In the genomic region with DNA sequence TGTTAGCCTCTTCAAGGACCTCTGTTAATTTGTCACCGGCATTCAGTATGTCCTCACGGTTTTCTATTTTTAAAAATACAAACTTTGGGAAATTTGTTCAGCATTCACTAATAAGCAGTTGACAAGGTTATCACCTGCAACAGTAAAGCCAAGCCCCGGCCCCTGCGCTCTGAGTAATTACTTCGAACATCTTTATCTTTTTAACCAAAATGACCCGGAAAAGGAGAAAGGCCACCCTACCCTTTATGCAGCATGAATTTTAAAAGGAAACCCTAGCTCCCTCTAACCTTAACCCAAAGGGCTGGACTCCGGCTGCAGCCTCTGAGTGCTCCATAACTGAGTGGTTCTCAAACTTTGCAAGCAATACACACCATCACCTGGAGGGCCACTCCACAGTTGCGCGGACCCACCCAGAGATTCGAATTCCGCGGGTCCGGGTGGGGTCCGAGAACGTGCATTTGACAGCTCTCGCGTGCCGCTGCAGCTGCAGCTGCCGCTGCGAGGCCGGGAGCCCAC, we compare ENCODE assay signal across 7 cellular contexts. TPM values are rescaled to one million over a fixed set of nuclear protein-coding genes. Genes with fewer than 3 reads are reported as not detected.
DNase-seq lines count a peak whose midpoint lies in the region; ATAC-seq and TF ChIP-seq lines count a peak whose summit lies in the region.

No MANE protein-coding gene starts in this region.

- no peaks in the 10 kb centered on the region for H3K9me3 ChIP-seq in body of pancreas
- no peaks in the 10 kb centered on the region for H3K9me3 ChIP-seq in mononuclear cell (ENCODE audit: low read depth, low read length)

- TF ChIP-seq CTCF in body of pancreas (IDR thresholded peaks at IDR 0.05) = peak in 2 of 7 experiments; percentile 5 to 19

- H3K4me1 ChIP-seq in body of pancreas (peaks cover 38% of the 10 kb centered on the region), mononuclear cell (ENCODE audit: insufficient read depth, low read length) (peaks cover 22% of the 10 kb centered on the region)

- no peak for TF ChIP-seq POLR2A in body of pancreas (IDR thresholded peaks at IDR 0.05)

- ATAC-seq in GM19328 (IDR thresholded peaks at IDR 0.05; ENCODE audit: unreplicated experiment) (peak; percentile 14), HG03520 (IDR thresholded peaks at IDR 0.05; ENCODE audit: unreplicated experiment) (peak; percentile 36), body of pancreas (peak; percentile 9)

- peak overlapping the region; percentile 55 to 90 for H3K4me3 ChIP-seq in body of pancreas
- H3K4me3 ChIP-seq in mononuclear cell (ENCODE audit: low read length) = peak overlapping the region; percentile 87

- DNase-seq in body of pancreas = no peak
- no peak for DNase-seq in NCI-H2196 treated with DMSO at 0.1 percent for 48 hours (lab: John Stamatoyannopoulos, UW; ENCODE audit: unreplicated experiment)
- DNase-seq in retina = no peak
- no peak for DNase-seq in stimulated activated naive CD4-positive, alpha-beta T cell (lab: John Stamatoyannopoulos, UW)

- H3K27ac ChIP-seq in body of pancreas = peak overlapping the region; percentile 86 to 98 (median 96)

- 2 to 5% methylated on average over 7 to 21 of the region's 21 CpGs for WGBS in body of pancreas, 2 donors

- intact Hi-C loops in body of pancreas (cut with DNase I) = no loop called here

- peaks cover 0 to 2% of the 10 kb centered on the region in 2 donors for H3K36me3 ChIP-seq in body of pancreas (replicated peaks in 1 of 2; ENCODE audit: insufficient read depth in 1 of 2, low read depth in 2 of 2)

- H3K27me3 ChIP-seq in body of pancreas (no peaks in the 10 kb centered on the region), mononuclear cell (ENCODE audit: insufficient read depth, low read length) (no peaks in the 10 kb centered on the region)

RNA-seq across cellular contexts. Expression of gene NSMCE4A, which starts 0.9 kb away (rescaled TPM):
- total RNA-seq in body of pancreas (10 to 100 TPM; 68.9 to 70.8 TPM), mononuclear cell (26.4 TPM)

RNA-seq across cellular contexts. Expression of gene TACC2, which starts 14.9 kb away (rescaled TPM):
- total RNA-seq in body of pancreas = 10 to 100 TPM; 29.0 to 38.7 TPM
- total RNA-seq in mononuclear cell = not detected

RNA-seq across cellular contexts. Expression of gene ATE1, which starts 46.2 kb away (rescaled TPM):
- total RNA-seq in body of pancreas = 10 to 100 TPM; 15.0 to 19.8 TPM
- total RNA-seq in mononuclear cell = 14.9 TPM

Comparison
In these comparisons a context has a peak if more than half of its experiments do, and no peak if none do; other contexts are left out.
1. RNA of gene TACC2, which starts 14.9 kb away (total RNA-seq): 29.0 to 38.7 TPM in body of pancreas; not detected in mononuclear cell (single experiment); every median in the first group is over 10 times any median in the second.
2. Peak in every context shown above with its lines, with median percentiles within 50 percentile points of each other: ATAC-seq.